8 cellular contexts compared by ENCODE assay signal in genomic region chr5:53008751-53009150, GRCh38. TPM values are rescaled to one million over a fixed set of nuclear protein-coding genes. Genes with fewer than 3 reads are reported as not detected.
DNase-seq lines count a peak whose midpoint lies in the region; ATAC-seq and TF ChIP-seq lines count a peak whose summit lies in the region.

No MANE protein-coding gene starts in this region.

- H3K9me3 ChIP-seq in esophagus squamous epithelium (no peaks in the 10 kb centered on the region), body of pancreas (no peaks in the 10 kb centered on the region)

- TF ChIP-seq CTCF in esophagus squamous epithelium (IDR thresholded peaks at IDR 0.05): no peak
- no peak for TF ChIP-seq CTCF in body of pancreas (IDR thresholded peaks at IDR 0.05)

- H3K4me1 ChIP-seq in esophagus squamous epithelium (peaks cover 0 to 46% (median 6%) of the 10 kb centered on the region in 3 donors), body of pancreas (no peaks in the 10 kb centered on the region)

- H3K36me3 ChIP-seq in esophagus squamous epithelium (peaks cover 0 to 8% (median 0%) of the 10 kb centered on the region in 3 donors), body of pancreas (replicated peaks in 1 of 2; ENCODE audit: insufficient read depth in 1 of 2, low read depth in 2 of 2) (no peaks in the 10 kb centered on the region)

- ATAC-seq in GM18505 (IDR thresholded peaks at IDR 0.05; ENCODE audit: unreplicated experiment): peak; percentile 99
- ATAC-seq in GM21786 (IDR thresholded peaks at IDR 0.05; ENCODE audit: unreplicated experiment): peak; percentile 87
- no peak for ATAC-seq in sciatic nerve
- ATAC-seq in body of pancreas: no peak

- 0 to 20% methylated on average over 1 of the region's 1 CpG for WGBS in esophagus squamous epithelium, 2 donors
- WGBS in body of pancreas, 2 donors: 25 to 56% methylated on average over 1 of the region's 1 CpG

- DNase-seq in LHCN-M2 (ENCODE audit: low read depth) (peak; percentile 64), epithelial cell of prostate (ENCODE audit: low read depth, low spot score) (peak; percentile 66), HuH-7 (ENCODE audit: low spot score) (no peak), esophagus squamous epithelium (lab: John Stamatoyannopoulos, UW) (no peak), sciatic nerve (ENCODE audit: low spot score) (no peak), body of pancreas (no peak)

- intact Hi-C loops in esophagus squamous epithelium (cut with DNase I): no loop called here
- intact Hi-C loops in sciatic nerve (cut with DNase I): no loop called here
- intact Hi-C loops in body of pancreas (cut with DNase I): no loop called here

- H3K27me3 ChIP-seq in esophagus squamous epithelium (no peaks in the 10 kb centered on the region), body of pancreas (no peaks in the 10 kb centered on the region)

- TF ChIP-seq POLR2A in GM18505 (IDR thresholded peaks at IDR 0.05; ENCODE audit: borderline replicate concordance, extremely low read depth, insufficient read depth, insufficient read length): no peak
- no peak for TF ChIP-seq POLR2A in esophagus squamous epithelium (IDR thresholded peaks at IDR 0.05)
- TF ChIP-seq POLR2A in body of pancreas (IDR thresholded peaks at IDR 0.05): no peak

- H3K4me3 ChIP-seq in esophagus squamous epithelium (no peak overlapping the region), body of pancreas (no peak overlapping the region)

- H3K27ac ChIP-seq in epithelial cell of prostate (peak overlapping the region; percentile 95), esophagus squamous epithelium (peak overlapping the region in 1 of 4 donors; percentile 1), body of pancreas (no peak overlapping the region)

RNA-seq across cellular contexts. Expression of gene ITGA2, which starts 19.6 kb away (rescaled TPM):
- total RNA-seq in LHCN-M2 (2014; rRNA removed) (1.5 TPM in 2 replicates), esophagus squamous epithelium (10 to 100 TPM; 12.0 to 28.5 (median 21.6) TPM), sciatic nerve (11.0 TPM), body of pancreas (1 to 10 TPM; 4.0 to 4.4 TPM)
- polyA plus RNA-seq in LHCN-M2 (2012): 0.13 TPM

Comparison
In these comparisons a context has a peak if more than half of its experiments do, and no peak if none do; other contexts are left out.
1. ATAC-seq: peak in GM18505 (single experiment) and GM21786 (single experiment); none in sciatic nerve (single experiment) and body of pancreas (single experiment).
2. DNase-seq: peak in LHCN-M2 (single experiment) and epithelial cell of prostate (single experiment); none in HuH-7 (single experiment), esophagus squamous epithelium (single experiment), sciatic nerve (single experiment) and body of pancreas (0 of 4).